ENCODE assay signal across 8 cellular contexts in the genomic region with DNA sequence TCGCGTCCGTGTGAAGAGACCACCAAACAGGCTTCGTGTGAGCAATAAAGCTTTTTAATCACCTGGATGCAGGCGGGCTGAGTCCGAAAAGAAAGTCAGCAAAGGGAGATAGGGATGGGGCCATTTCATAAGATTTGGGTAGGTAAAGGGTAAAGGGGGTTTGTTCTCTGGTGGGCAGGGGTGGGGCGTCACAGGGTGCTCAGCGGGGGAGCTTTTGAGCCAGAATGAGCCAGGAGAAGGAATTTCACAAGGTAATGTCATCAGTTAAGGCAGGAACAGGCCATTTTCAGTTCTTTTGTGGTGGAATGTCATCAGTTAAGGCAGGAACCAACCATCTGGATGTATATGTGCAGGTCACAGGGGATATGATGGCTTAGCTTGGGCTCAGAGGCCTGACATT. TPM values are rescaled to one million over a fixed set of nuclear protein-coding genes. Genes with fewer than 3 reads are reported as not detected.
A peak's percentile ranks its signal among the peaks of the same experiment; 100 is the strongest.
DNase-seq lines count a peak whose midpoint lies in the region; ATAC-seq and TF ChIP-seq lines count a peak whose summit lies in the region.
"Not testable (repeated sequence)": the region's sequence is repeated elsewhere in the genome, so short reads cannot be mapped to it uniquely, and the experiment has no call there.
"Had no signal": no experiment of that assay in that cellular context is flagged by ENCODE, and none has a peak within 500 bp of the region (broad histone marks: within the 10 kb centered on the region; RNA-seq: fewer than 3 reads in every experiment).

No MANE protein-coding gene starts in this region.

- peak overlapping the region; percentile 7 for H2BK15ac ChIP-seq in mesenchymal stem cell (ENCODE audit: low read depth, poor library complexity, severe bottlenecking)

- DNase-seq in Caco-2; GM23338 (ENCODE audit: low spot score); mesenchymal stem cell; trophoblast cell: not testable (repeated sequence)
- DNase-seq in endodermal cell: peak; percentile 89

- H3K4me3 Mint-ChIP-seq in Caco-2 (ENCODE audit: unreplicated experiment); GM23338; endodermal cell: not testable (repeated sequence)

- not testable (repeated sequence) for H3K9me2 ChIP-seq in GM23338 (ENCODE audit: insufficient read depth)

- not testable (repeated sequence) for H3K36me3 Mint-ChIP-seq in Caco-2 (ENCODE audit: insufficient read depth, unreplicated experiment); GM23338 (ENCODE audit: low read depth); endodermal cell (ENCODE audit: low read depth)

- H3K9me3 ChIP-seq in Caco-2; HUES6 (ENCODE audit: control insufficient read depth, insufficient read depth, low read depth, low read length); endodermal cell (ENCODE audit: control insufficient read depth, low read length); mesenchymal stem cell (ENCODE audit: control insufficient read depth, low read length); trophoblast cell (ENCODE audit: insufficient read depth, low read depth, low read length): not testable (repeated sequence)

- not testable (repeated sequence) for H4K8ac ChIP-seq in mesenchymal stem cell (ENCODE audit: low read length); trophoblast cell (ENCODE audit: low read depth, low read length)

- H3K79me1 ChIP-seq in mesenchymal stem cell (replicated peaks; ENCODE audit: low read length, poor library complexity, severe bottlenecking): not testable (repeated sequence)
- H3K79me1 ChIP-seq in trophoblast cell (ENCODE audit: low read length): peaks cover 16% of the 10 kb centered on the region

- not testable (repeated sequence) for H4K20me1 ChIP-seq in GM23338 (replicated peaks; ENCODE audit: insufficient read depth)

- H3K36me3 ChIP-seq in Caco-2 (ENCODE audit: control insufficient read depth, insufficient read depth, low read length); GM23338 (ENCODE audit: insufficient read depth); HUES6 (ENCODE audit: control insufficient read depth, insufficient read depth, low read length); endodermal cell (ENCODE audit: control insufficient read depth, insufficient read depth, low read length); mesenchymal stem cell (ENCODE audit: control insufficient read depth in 1 of 2, insufficient read depth in 2 of 2, low read depth in 1 of 2, low read length in 2 of 2); trophoblast cell (ENCODE audit: control insufficient read depth in 1 of 2, insufficient read depth in 2 of 2, low read length in 2 of 2): not testable (repeated sequence)

- peaks cover 28% of the 10 kb centered on the region for H3K4me1 ChIP-seq in Caco-2
- H3K4me1 ChIP-seq in GM23338 (ENCODE audit: insufficient read depth): peaks cover 32% of the 10 kb centered on the region
- H3K4me1 ChIP-seq in HUES6 (ENCODE audit: control insufficient read depth, insufficient read depth, low read length): peaks cover 55% of the 10 kb centered on the region
- H3K4me1 ChIP-seq in endodermal cell (ENCODE audit: control insufficient read depth, insufficient read depth, low read length); mesenchymal stem cell (ENCODE audit: control insufficient read depth, insufficient read depth, low read depth, low read length): not testable (repeated sequence)
- peaks cover 15 to 23% of the 10 kb centered on the region in 2 experiments for H3K4me1 ChIP-seq in trophoblast cell (ENCODE audit: control insufficient read depth in 1 of 2, insufficient read depth in 2 of 2, low read length in 2 of 2)

- H3K4me1 Mint-ChIP-seq in Caco-2 (ENCODE audit: low read depth, unreplicated experiment): peaks cover 18% of the 10 kb centered on the region
- H3K4me1 Mint-ChIP-seq in GM23338: peaks cover 33% of the 10 kb centered on the region
- H3K4me1 Mint-ChIP-seq in endodermal cell: peaks cover 39% of the 10 kb centered on the region

- H4K91ac ChIP-seq in mesenchymal stem cell (ENCODE audit: low read length): not testable (repeated sequence)
- H4K91ac ChIP-seq in trophoblast cell (ENCODE audit: low read depth, low read length): peak overlapping the region; percentile 55

- POLR2A ChIA-PET in Caco-2 (lab: Charles Lee): not testable (repeated sequence)

- peak overlapping the region in 1 of 2 experiments; percentile 12 for H3K18ac ChIP-seq in mesenchymal stem cell (ENCODE audit: low read depth in 1 of 2, low read length in 2 of 2)
- peak overlapping the region; percentile 65 for H3K18ac ChIP-seq in trophoblast cell (ENCODE audit: low read length)

- not testable (repeated sequence) for H3K4me2 ChIP-seq in GM23338; mesenchymal stem cell (ENCODE audit: low read length, poor library complexity, severe bottlenecking); trophoblast cell (ENCODE audit: low read length)

- not testable (repeated sequence) for H3K9me3 Mint-ChIP-seq in Caco-2 (ENCODE audit: unreplicated experiment); GM23338; endodermal cell

- not testable (repeated sequence) for H3K27me3 ChIP-seq in Caco-2 (replicated peaks; ENCODE audit: control insufficient read depth, insufficient read depth, low read length); GM23338 (ENCODE audit: insufficient read depth); HUES6 (ENCODE audit: control insufficient read depth, insufficient read depth, low read length); endodermal cell (ENCODE audit: control insufficient read depth, insufficient read depth, low read length, poor library complexity, severe bottlenecking); mesenchymal stem cell (ENCODE audit: control insufficient read depth in 1 of 2, insufficient read depth in 1 of 2, low read length in 2 of 2); trophoblast cell (ENCODE audit: insufficient read depth, low read length)

- H3K23ac ChIP-seq in mesenchymal stem cell (ENCODE audit: low read length in 2 of 2); trophoblast cell (ENCODE audit: low read length): not testable (repeated sequence)

- peak overlapping the region; percentile 42 for H3K9ac ChIP-seq in HUES6 (ENCODE audit: low read length)
- not testable (repeated sequence) for H3K9ac ChIP-seq in endodermal cell (ENCODE audit: extremely low read depth, low read length, poor library complexity, severe bottlenecking); mesenchymal stem cell (ENCODE audit: low read length); trophoblast cell (ENCODE audit: low read length)

- H3K4me3 ChIP-seq in Caco-2 (ENCODE audit: low read depth, low read length); GM23338; HUES6 (ENCODE audit: low read depth, low read length); endodermal cell (ENCODE audit: low read length); mesenchymal stem cell (ENCODE audit: insufficient read depth in 1 of 2, low read depth in 1 of 2, low read length in 2 of 2); trophoblast cell (ENCODE audit: low read depth, low read length): not testable (repeated sequence)

- H3K79me2 ChIP-seq in GM23338 (replicated peaks; ENCODE audit: insufficient read depth); trophoblast cell (ENCODE audit: control insufficient read depth, insufficient read depth, low read length, poor library complexity): not testable (repeated sequence)

- not testable (repeated sequence) for TF ChIP-seq CTCF in Caco-2 (IDR thresholded peaks at IDR 0.05; ENCODE audit: insufficient read depth in 1 of 2, low read depth in 1 of 2, low read length in 1 of 2, severe bottlenecking in 1 of 2, unreplicated experiment in 1 of 2); GM23338 (conservative IDR thresholded peaks at IDR 0.05; ENCODE audit: low read depth in 2 of 2); endodermal cell (conservative IDR thresholded peaks at IDR 0.05)

- H2AFZ ChIP-seq in GM23338; mesenchymal stem cell (ENCODE audit: low read depth, low read length); trophoblast cell (ENCODE audit: insufficient read depth, low read length, poor library complexity): not testable (repeated sequence)

- H4K12ac ChIP-seq in trophoblast cell (ENCODE audit: low read depth, low read length): not testable (repeated sequence)

- H3K27ac Mint-ChIP-seq in Caco-2 (ENCODE audit: unreplicated experiment): peak overlapping the region; percentile 71
- peak overlapping the region; percentile 25; the same call in 1 of the 2 replicates for H3K27ac Mint-ChIP-seq in GM23338
- peak overlapping the region; percentile 92 for H3K27ac Mint-ChIP-seq in endodermal cell

- H3F3A ChIP-seq in GM23338 (replicated peaks; ENCODE audit: low read depth): not testable (repeated sequence)

- not testable (repeated sequence) for BruUV-seq in Caco-2 (replicated peaks; lab: Mats Ljungman, UMichigan)

- CTCF ChIA-PET in Caco-2 (lab: Charles Lee): not testable (repeated sequence)

- intact Hi-C loops in Caco-2 (cut with micrococcal nuclease; ENCODE audit: unreplicated experiment): not testable (repeated sequence)

- H2BK12ac ChIP-seq in mesenchymal stem cell (ENCODE audit: low read length in 2 of 2); trophoblast cell (ENCODE audit: low read length): not testable (repeated sequence)

- H3K4ac ChIP-seq in mesenchymal stem cell (ENCODE audit: low read depth in 1 of 2, low read length in 2 of 2): not testable (repeated sequence)
- H3K4ac ChIP-seq in trophoblast cell (ENCODE audit: low read depth, low read length): peak overlapping the region; percentile 69

- H3K27me3 Mint-ChIP-seq in Caco-2 (ENCODE audit: insufficient read depth, unreplicated experiment); GM23338 (ENCODE audit: insufficient read depth, low read depth, poor library complexity); endodermal cell (ENCODE audit: insufficient read depth): not testable (repeated sequence)

- H3K27ac ChIP-seq in GM23338 (ENCODE audit: low read depth); endodermal cell (ENCODE audit: low read depth, low read length); mesenchymal stem cell (ENCODE audit: low read length, poor library complexity, severe bottlenecking); trophoblast cell (ENCODE audit: low read depth, low read length): not testable (repeated sequence)
- H3K27ac ChIP-seq in HUES6 (ENCODE audit: low read depth, low read length): peak overlapping the region; percentile 64; the same call in 1 of the 2 replicates

- not testable (repeated sequence) for ATAC-seq in GM23338

- not testable (repeated sequence) for H2BK120ac ChIP-seq in mesenchymal stem cell (ENCODE audit: low read depth, low read length)
- H2BK120ac ChIP-seq in trophoblast cell (ENCODE audit: insufficient read depth, low read length, poor library complexity): peak overlapping the region; percentile 43

- 56 to 66% methylated on average over 8 of the region's 8 CpGs for WGBS in endodermal cell (ENCODE audit: insufficient coverage in 1 of 2, insufficient read length in 1 of 2), 2 experiments
- WGBS in mesenchymal stem cell: 79% methylated on average over 8 of the region's 8 CpGs
- no CpG with 5 or more reads among the region's 8 CpGs for WGBS in trophoblast cell (ENCODE audit: extremely low coverage, insufficient coverage, insufficient read length)

- not testable (repeated sequence) for H3K14ac ChIP-seq in mesenchymal stem cell (ENCODE audit: low read length in 2 of 2); trophoblast cell (ENCODE audit: low read length)

- H2BK5ac ChIP-seq in mesenchymal stem cell (ENCODE audit: low read depth, low read length, poor library complexity, severe bottlenecking): not testable (repeated sequence)
- H2BK5ac ChIP-seq in trophoblast cell (ENCODE audit: low read depth, low read length, poor library complexity): peak overlapping the region; percentile 31

- not testable (repeated sequence) for H2AK5ac ChIP-seq in mesenchymal stem cell (ENCODE audit: low read length, severe bottlenecking); trophoblast cell (ENCODE audit: low read length)

RNA-seq across cellular contexts. Expression of a gene that starts 6.1 kb away (rescaled TPM):
- total RNA-seq in Caco-2 (2022) (23.7 and 26.0 TPM in 2 replicates), endodermal cell (1 to 10 TPM in 1 of 2 donors, under 1 TPM in 1; 0.31 to 4.0 TPM)
- total RNA-seq in GM23338 (2014; rRNA removed; shearing (Covaris generic)): 6.1 and 10.6 TPM in 2 replicates
- 1.5 and 2.2 TPM in 2 replicates for polyA plus RNA-seq in GM23338 (2016; fragmentation: Nextera tagmentation; extraction: Ambion mirVana)
- polyA plus RNA-seq in endodermal cell (2013, experiment 1 of 2): 0.36 TPM
- 1.2 TPM for polyA plus RNA-seq in endodermal cell (2013, experiment 2 of 2)
- polyA plus RNA-seq in mesenchymal stem cell (2013, experiment 1 of 2): 1.1 TPM
- 1.4 TPM for polyA plus RNA-seq in mesenchymal stem cell (2013, experiment 2 of 2)
- polyA plus RNA-seq in trophoblast cell (2013): 35.7 and 36.7 TPM in 2 replicates
- total RNA-seq: B cell; CD4-positive, alpha-beta T cell had no signal

Comparison
In these comparisons a context has a peak if more than half of its experiments do, and no peak if none do; other contexts are left out.
1. H3K27ac Mint-ChIP-seq: peak in every context shown above with its lines; median percentile 92 in endodermal cell; 71 in Caco-2; 25 in GM23338.